In genomic region chr4:60757986-60758385, GRCh38 we compare ENCODE assay signal across 24 cellular contexts.
DNase-seq lines count a peak whose midpoint lies in the region; ATAC-seq and TF ChIP-seq lines count a peak whose summit lies in the region.
"Had no signal": no experiment of that assay in that cellular context is flagged by ENCODE, and none has a peak within 500 bp of the region (broad histone marks: within the 10 kb centered on the region; RNA-seq: fewer than 3 reads in every experiment).

No MANE protein-coding gene starts in this region.

- DNase-seq in A172 (ENCODE audit: low spot score) = peak; percentile 13
- DNase-seq in HS-5 (ENCODE audit: low read depth) = peak; percentile 22
- peak; percentile 21 for DNase-seq in amniotic epithelial cell (ENCODE audit: low read depth)
- DNase-seq in fibroblast of pulmonary artery (ENCODE audit: low read depth) = peak; percentile 30
- DNase-seq in CD8-positive, alpha-beta memory T cell = no peak
- no peak for DNase-seq in hepatocyte (ENCODE audit: low spot score)
- no peak for DNase-seq in cardiac septum (ENCODE audit: low spot score)
- DNase-seq: activated CD4-positive, alpha-beta T cell treated with anti-CD3 and anti-CD28 coated beads for 48 hours; activated CD8-positive, alpha-beta memory T cell treated with anti-CD3 and anti-CD28 coated beads for 24 hours; activated effector memory CD4-positive, alpha-beta T cell treated with anti-CD3 and anti-CD28 coated beads, Interleukin-2, amount 50 U/mL, for 16 hours; activated naive CD8-positive, alpha-beta T cell treated with anti-CD3 and anti-CD28 coated beads for 36 hours; activated T-cell treated with anti-CD3 and anti-CD28 coated beads, Interleukin-2, amount 50 U/mL, for 1 hour; effector CD4-positive, alpha-beta T cell; GDM1; MG63; NCI-H1417; NCI-H2029 treated with DMSO at 0.1 percent for 48 hours; NCI-H748 treated with DMSO at 0.1 percent for 48 hours; nucleus accumbens had no signal

- POLR2A ChIA-PET in CD8-positive, alpha-beta memory T cell (lab: Charles Lee) = no interaction called here

- 69% methylated on average over 1 of the region's 1 CpG for WGBS in hepatocyte (ENCODE audit: low lambda C conversion rate, missing lambda C conversion rate)

- H3K4me3 ChIP-seq in fibroblast of pulmonary artery (replicated peaks; ENCODE audit: low read depth, low read length) (no peak overlapping the region), hepatocyte (no peak overlapping the region)
- H3K4me3 ChIP-seq in CD8-positive, alpha-beta memory T cell (ENCODE audit: low read length) = no peak overlapping the region
- H3K4me3 ChIP-seq: K562, MG63, tibial nerve had no signal

- no peaks in the 10 kb centered on the region for H3K27me3 Mint-ChIP-seq in CD8-positive, alpha-beta memory T cell
- H3K27me3 Mint-ChIP-seq: activated naive CD8-positive, alpha-beta T cell treated with anti-CD3 and anti-CD28 coated beads for 36 hours; B cell had no signal

- no peaks in the 10 kb centered on the region for H3K9me3 ChIP-seq in CD8-positive, alpha-beta memory T cell (ENCODE audit: low read length)
- no peaks in the 10 kb centered on the region for H3K9me3 ChIP-seq in hepatocyte (ENCODE audit: low read depth)
- H3K9me3 ChIP-seq: MG63 had no signal

- intact Hi-C loops in cardiac septum (cut with DNase I) = no loop called here

- no peaks in the 10 kb centered on the region for H3K9me2 ChIP-seq in hepatocyte (replicated peaks; ENCODE audit: insufficient read depth)

- CTCF ChIA-PET in CD8-positive, alpha-beta memory T cell (lab: Charles Lee) = no interaction called here

- no peak for ATAC-seq in HG03045 (IDR thresholded peaks at IDR 0.05; ENCODE audit: unreplicated experiment)
- ATAC-seq: K562 had no signal

- TF ChIP-seq CTCF in fibroblast of pulmonary artery (IDR thresholded peaks at IDR 0.05; ENCODE audit: low read length, missing control alignments) (no peak), hepatocyte (IDR thresholded peaks at IDR 0.05; ENCODE audit: poor library complexity) (no peak)

- H3K27ac Mint-ChIP-seq in CD8-positive, alpha-beta memory T cell = no peak overlapping the region
- H3K27ac Mint-ChIP-seq: activated naive CD8-positive, alpha-beta T cell treated with anti-CD3 and anti-CD28 coated beads for 36 hours; B cell; T-helper 2 cell treated with Interferon-gamma antibody and Interleukin-4, amounts not matched to agents 5 μg/mL and 100 μg/mL, for 36 hours had no signal

- H3K36me3 Mint-ChIP-seq in CD8-positive, alpha-beta memory T cell = no peaks in the 10 kb centered on the region
- H3K36me3 Mint-ChIP-seq: activated naive CD8-positive, alpha-beta T cell treated with anti-CD3 and anti-CD28 coated beads for 36 hours had no signal

- H3K79me2 ChIP-seq in hepatocyte = no peaks in the 10 kb centered on the region

- no peak overlapping the region for H2AFZ ChIP-seq in hepatocyte

- no peak overlapping the region for H3K4me3 Mint-ChIP-seq in CD8-positive, alpha-beta memory T cell
- H3K4me3 Mint-ChIP-seq: activated naive CD8-positive, alpha-beta T cell treated with anti-CD3 and anti-CD28 coated beads for 36 hours; B cell; T-helper 2 cell treated with Interferon-gamma antibody and Interleukin-4, amounts not matched to agents 5 μg/mL and 100 μg/mL, for 36 hours had no signal

- no peaks in the 10 kb centered on the region for H3K27me3 ChIP-seq in CD8-positive, alpha-beta memory T cell (ENCODE audit: insufficient read depth, low read length, poor library complexity, severe bottlenecking)
- no peaks in the 10 kb centered on the region for H3K27me3 ChIP-seq in hepatocyte
- H3K27me3 ChIP-seq: MG63, tibial nerve had no signal

- no peaks in the 10 kb centered on the region for H4K20me1 ChIP-seq in hepatocyte (ENCODE audit: insufficient read depth, poor library complexity, severe bottlenecking)

- H3K27ac ChIP-seq in CD8-positive, alpha-beta memory T cell (ENCODE audit: low read depth, low read length) = no peak overlapping the region
- H3K27ac ChIP-seq in hepatocyte = no peak overlapping the region
- H3K27ac ChIP-seq: tibial nerve had no signal

- H3K4me1 ChIP-seq in CD8-positive, alpha-beta memory T cell (ENCODE audit: insufficient read depth, low read length) = no peaks in the 10 kb centered on the region
- no peaks in the 10 kb centered on the region for H3K4me1 ChIP-seq in hepatocyte (ENCODE audit: insufficient read depth)
- H3K4me1 ChIP-seq: tibial nerve had no signal

- no peaks in the 10 kb centered on the region for H3K4me1 Mint-ChIP-seq in CD8-positive, alpha-beta memory T cell
- H3K4me1 Mint-ChIP-seq: activated naive CD8-positive, alpha-beta T cell treated with anti-CD3 and anti-CD28 coated beads for 36 hours; B cell had no signal

- no peak overlapping the region for H3K4me2 ChIP-seq in hepatocyte

- peaks cover 6 to 61% (median 13%) of the 10 kb centered on the region in 5 donors for H3K9me3 Mint-ChIP-seq in CD8-positive, alpha-beta memory T cell

- H3K36me3 ChIP-seq in CD8-positive, alpha-beta memory T cell (ENCODE audit: insufficient read depth, low read length) = no peaks in the 10 kb centered on the region
- H3K36me3 ChIP-seq in hepatocyte (replicated peaks; ENCODE audit: insufficient read depth, low read depth) = no peaks in the 10 kb centered on the region
- H3K36me3 ChIP-seq: MG63, tibial nerve had no signal

Comparison
In these comparisons a context has a peak if more than half of its experiments do, and no peak if none do; other contexts are left out.
1. DNase-seq: peak in A172 (single experiment), HS-5 (single experiment), amniotic epithelial cell (single experiment) and fibroblast of pulmonary artery (single experiment); none in CD8-positive, alpha-beta memory T cell (0 of 5), hepatocyte (single experiment) and cardiac septum (single experiment).